7 cellular contexts compared by ENCODE assay signal in the genomic region with DNA sequence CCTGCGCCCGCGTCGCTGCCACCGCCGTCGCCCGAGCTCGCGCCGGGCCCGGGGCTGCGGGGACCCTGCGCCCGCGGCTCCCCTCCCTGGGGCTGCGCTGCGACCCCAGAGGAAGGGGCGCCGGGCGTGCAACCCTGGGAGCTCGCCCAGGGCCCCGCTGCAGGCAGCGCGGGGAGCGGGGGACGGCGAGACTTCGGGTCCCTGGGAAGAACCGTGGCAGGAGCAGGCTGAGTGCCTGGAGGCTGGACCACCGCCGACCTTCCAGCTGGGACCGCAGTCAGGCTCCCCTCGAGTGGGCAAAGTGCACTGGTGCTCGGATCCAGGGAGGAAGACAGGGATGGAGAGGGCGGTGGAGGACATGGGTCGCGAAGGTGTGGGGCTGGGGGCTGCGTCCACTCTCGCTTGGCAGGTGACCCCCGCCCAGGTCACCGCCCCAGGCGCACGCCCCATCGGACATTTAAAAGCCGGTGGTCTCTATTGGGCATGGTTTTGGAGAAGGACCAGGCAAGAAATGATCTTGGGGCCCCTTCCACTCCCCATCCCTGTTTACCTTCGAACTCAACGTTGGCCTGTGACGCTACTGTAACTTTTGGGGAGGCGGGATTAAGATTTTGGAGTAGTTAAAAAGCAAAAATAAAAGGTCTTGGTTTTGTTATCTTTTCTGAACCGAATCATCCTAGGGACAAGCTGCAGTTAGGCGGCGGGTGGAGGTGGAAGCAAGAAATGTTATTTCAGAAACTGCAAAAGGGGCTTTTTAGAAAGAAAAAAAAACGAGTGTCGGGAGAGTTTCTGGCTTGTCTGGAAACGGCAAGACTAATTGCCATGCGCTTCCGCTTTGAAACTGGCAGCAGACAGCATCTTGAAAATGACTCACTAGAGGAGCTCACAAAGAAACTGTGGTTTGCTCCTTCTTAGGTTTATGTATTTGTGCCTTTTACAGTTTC. TPM values are rescaled to one million over a fixed set of nuclear protein-coding genes. Genes with fewer than 3 reads are reported as not detected.
DNase-seq lines count a peak whose midpoint lies in the region; ATAC-seq, FAIRE-seq and TF ChIP-seq lines count a peak whose summit lies in the region.

No MANE protein-coding gene starts in this region.

- H3K4me1 ChIP-seq in ectodermal cell (ENCODE audit: control insufficient read depth, insufficient read depth, low read length) = no peaks in the 10 kb centered on the region

- peak overlapping the region; percentile 81 for H3K4me3 ChIP-seq in NB4 (ENCODE audit: low read depth, low read length)
- peak overlapping the region; percentile 41 for H3K4me3 ChIP-seq in ectodermal cell (ENCODE audit: insufficient read depth, low read depth, low read length)

- H3K27me3 ChIP-seq in ectodermal cell (ENCODE audit: control insufficient read depth, insufficient read depth, low read length, poor library complexity, severe bottlenecking) = peaks cover 36% of the 10 kb centered on the region

- DNase-seq in GM18507 (ENCODE audit: extremely low spot score, insufficient read length, low read depth) (peak; percentile 54), NB4 (ENCODE audit: low read depth) (peak; percentile 93), medulla oblongata (ENCODE audit: extremely low spot score) (peak; percentile 68)
- DNase-seq in activated CD4-positive, alpha-beta T cell treated with anti-CD3 and anti-CD28 coated beads, Interleukin-2, amount 50 U/mL, for 4 hours = peak; percentile 70 to 74
- peak; percentile 42 for DNase-seq in stimulated activated CD8-positive, alpha-beta memory T cell treated with anti-CD3 and anti-CD28 coated beads, Interleukin-15, amount 100 ng/mL, for 1 hour (ENCODE audit: low read depth)

- H3K36me3 ChIP-seq in ectodermal cell (ENCODE audit: control insufficient read depth, insufficient read depth, low read length) = no peaks in the 10 kb centered on the region

- peak; percentile 70 for ATAC-seq in HG02623 (IDR thresholded peaks at IDR 0.05; ENCODE audit: unreplicated experiment)

- TF ChIP-seq POLR2A in NB4 (IDR thresholded peaks at IDR 0.05; ENCODE audit: extremely low read depth, insufficient read length) = no peak

- no peak for TF ChIP-seq CTCF in NB4 (IDR thresholded peaks at IDR 0.05; ENCODE audit: low read depth, low read length)

- peak; percentile 95 for FAIRE-seq in GM18507 (lab: Jason Lieb, UNC)

- 0% methylated on average over 58 of the region's 58 CpGs for WGBS in ectodermal cell, 2 experiments

- H3K27ac ChIP-seq in ectodermal cell (ENCODE audit: insufficient read depth, low read depth, low read length, poor library complexity, severe bottlenecking) = no peak overlapping the region

- no peaks in the 10 kb centered on the region for H3K9me3 ChIP-seq in ectodermal cell (ENCODE audit: control insufficient read depth, low read length)

RNA-seq across cellular contexts. Expression of a gene that starts 1.0 kb away (rescaled TPM):
- 7.5 TPM for polyA plus RNA-seq in ectodermal cell (2013, experiment 1 of 4)
- polyA plus RNA-seq in ectodermal cell (2013, experiment 2 of 4) = 5.9 TPM
- polyA plus RNA-seq in ectodermal cell (2013, experiment 3 of 4) = 5.8 TPM
- 5.6 TPM for polyA plus RNA-seq in ectodermal cell (2013, experiment 4 of 4)

Comparison
In these comparisons a context has a peak if more than half of its experiments do, and no peak if none do; other contexts are left out.
1. DNase-seq: peak in every context shown above with its lines; median percentile 93 in NB4; 72 in activated CD4-positive, alpha-beta T cell treated with anti-CD3 and anti-CD28 coated beads, Interleukin-2, amount 50 U/mL, for 4 hours; 68 in medulla oblongata; 54 in GM18507; 42 in stimulated activated CD8-positive, alpha-beta memory T cell treated with anti-CD3 and anti-CD28 coated beads, Interleukin-15, amount 100 ng/mL, for 1 hour.